Comparison of ENCODE assay signal across 18 cellular contexts in the genomic region with DNA sequence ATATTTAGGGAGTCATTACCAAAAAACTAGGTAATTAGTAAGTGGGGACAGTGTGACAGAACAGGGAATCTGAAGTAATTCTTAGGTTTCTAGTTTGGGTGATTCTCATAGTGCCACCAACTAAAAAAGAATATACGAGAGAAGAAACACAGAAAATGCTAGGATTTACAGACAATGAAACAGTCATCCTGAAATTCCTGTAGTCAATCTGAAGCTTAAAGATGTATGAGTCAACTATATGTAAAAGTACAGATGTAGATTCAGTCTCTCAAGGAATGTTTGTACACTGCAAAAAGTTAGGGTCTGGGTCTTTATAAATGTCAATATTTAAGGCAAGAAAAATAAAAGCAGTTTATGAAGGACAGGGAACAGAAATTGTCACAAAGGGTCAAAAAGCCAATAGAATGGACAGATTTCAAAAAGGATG.
DNase-seq lines count a peak whose midpoint lies in the region; ATAC-seq lines count a peak whose summit lies in the region.
"Had no signal": no experiment of that assay in that cellular context is flagged by ENCODE, and none has a peak within 500 bp of the region (broad histone marks: within the 10 kb centered on the region; RNA-seq: fewer than 3 reads in every experiment).

No MANE protein-coding gene starts in this region.

- intact Hi-C loops in posterior vena cava (cut with DNase I) = no loop called here

- peak; percentile 66 to 87 for ATAC-seq in activated naive CD4-positive, alpha-beta T cell treated with anti-CD3 and anti-CD28 coated beads, Interleukin-2, amount 50 U/mL, for 72 hours
- ATAC-seq in HG03354 (IDR thresholded peaks at IDR 0.05; ENCODE audit: poor library complexity, severe bottlenecking, unreplicated experiment) (peak; percentile 15), GM18861 (IDR thresholded peaks at IDR 0.05; ENCODE audit: unreplicated experiment) (no peak)
- ATAC-seq: HCT116; naive thymus-derived CD8-positive, alpha-beta T cell; Panc1 had no signal

- peak overlapping the region; percentile 53 to 73 for H3K27ac Mint-ChIP-seq in activated naive CD4-positive, alpha-beta T cell treated with anti-CD3 and anti-CD28 coated beads, Interleukin-2, amount 50 U/mL, for 72 hours
- H3K27ac Mint-ChIP-seq: activated CD8-positive, alpha-beta memory T cell treated with anti-CD3 and anti-CD28 coated beads, Interleukin-2, amount 10 ng/mL, durations not matched to agents 7 days and 5 days had no signal

- H3K9me3 Mint-ChIP-seq in activated naive CD4-positive, alpha-beta T cell treated with anti-CD3 and anti-CD28 coated beads, Interleukin-2, amount 50 U/mL, for 72 hours = no peaks in the 10 kb centered on the region
- H3K9me3 Mint-ChIP-seq: naive thymus-derived CD8-positive, alpha-beta T cell had no signal

- peaks cover 20 to 27% of the 10 kb centered on the region in 2 donors for H3K36me3 Mint-ChIP-seq in activated naive CD4-positive, alpha-beta T cell treated with anti-CD3 and anti-CD28 coated beads, Interleukin-2, amount 50 U/mL, for 72 hours

- DNase-seq in activated naive CD4-positive, alpha-beta T cell treated with anti-CD3 and anti-CD28 coated beads, Interleukin-2, amount 50 U/mL, for 72 hours (ENCODE audit: low spot score in 2 of 2) = no peak
- no peak for DNase-seq in activated naive CD4-positive, alpha-beta T cell treated with Interleukin-2 at 50 U/mL for 16 hours
- DNase-seq in iris pigment epithelial cell (ENCODE audit: low read depth) (peak; percentile 8), posterior vena cava (ENCODE audit: low spot score) (no peak), NCI-H524 treated with DMSO at 0.1 percent for 48 hours (lab: John Stamatoyannopoulos, UW) (no peak), NCI-H2081 (lab: John Stamatoyannopoulos, UW) (no peak)
- DNase-seq: activated CD8-positive, alpha-beta memory T cell treated with anti-CD3 and anti-CD28 coated beads, Interleukin-2, amount 10 ng/mL, durations not matched to agents 7 days and 5 days; Calu3; esophagus squamous epithelium; naive thymus-derived CD8-positive, alpha-beta T cell; NCI-H1694 treated with DMSO at 0.1 percent for 48 hours; NCI-H69; sigmoid colon; stimulated activated naive B cell treated with anti-CD40 and anti-IgM and Interleukin-4, amounts not matched to agents 10 μg/mL and 1 μg/mL and 100 μg/mL, for 72 hours had no signal
